6 cellular contexts compared by ENCODE assay signal in the genomic region with DNA sequence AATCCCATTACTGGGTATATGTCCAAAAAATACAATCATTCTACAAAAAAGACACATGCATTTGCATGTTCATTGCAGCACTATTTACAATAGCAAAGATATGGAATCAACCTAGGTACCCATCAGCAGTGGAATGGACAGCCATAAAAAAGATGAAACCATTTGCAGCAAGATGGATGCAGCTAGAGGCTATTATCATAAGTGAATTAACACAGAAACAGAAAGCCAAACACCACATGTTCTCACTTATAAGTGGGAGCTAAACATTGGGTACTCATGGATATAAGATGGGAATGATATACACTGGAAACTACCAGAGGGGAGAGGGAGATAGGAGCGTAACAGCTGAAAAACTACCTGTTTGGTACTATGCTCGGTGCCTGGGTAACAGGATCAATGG.
"Had no signal": no experiment of that assay in that cellular context is flagged by ENCODE, and none has a peak within 500 bp of the region (broad histone marks: within the 10 kb centered on the region; RNA-seq: fewer than 3 reads in every experiment).

No MANE protein-coding gene starts in this region.

- H3K27ac Mint-ChIP-seq: H9 had no signal

- H3K4me3 ChIP-seq: GM23248, K562 had no signal

- H3K27ac ChIP-seq: GM23248 had no signal

- DNase-seq: GM23248, H9, HCEC 1CT, IMR-90, KG1 had no signal

- H3K4me3 Mint-ChIP-seq: H9 had no signal

- H2AFZ ChIP-seq: GM23248 had no signal

- ATAC-seq: K562 had no signal
